In genomic region chr10:47453435-47454293, GRCh38 we compare ENCODE assay signal across 32 cellular contexts. TPM values are rescaled to one million over a fixed set of nuclear protein-coding genes. Genes with fewer than 3 reads are reported as not detected.
DNase-seq lines count a peak whose midpoint lies in the region; ATAC-seq and TF ChIP-seq lines count a peak whose summit lies in the region.
"Had no signal": no experiment of that assay in that cellular context is flagged by ENCODE, and none has a peak within 500 bp of the region (broad histone marks: within the 10 kb centered on the region; RNA-seq: fewer than 3 reads in every experiment).

No MANE protein-coding gene starts in this region.

- H3K23ac ChIP-seq in IMR-90 (ENCODE audit: low read depth, low read length) (no peak overlapping the region), trophoblast cell (ENCODE audit: low read length) (peak overlapping the region; percentile 11)

- H2AK9ac ChIP-seq in IMR-90 (replicated peaks; ENCODE audit: low read depth, low read length, poor library complexity), result peak overlapping the region; percentile 23

- H2BK120ac ChIP-seq in IMR-90 (ENCODE audit: low read depth, low read length) (no peak overlapping the region), trophoblast cell (ENCODE audit: insufficient read depth, low read length, poor library complexity) (no peak overlapping the region)

- no peaks in the 10 kb centered on the region for H3K36me3 ChIP-seq in IMR-90 (ENCODE audit: control insufficient read depth, insufficient read depth, low read length)
- H3K36me3 ChIP-seq in trophoblast cell (ENCODE audit: control insufficient read depth in 1 of 2, insufficient read depth in 2 of 2, low read length in 2 of 2), result no peaks in the 10 kb centered on the region
- H3K36me3 ChIP-seq in left ventricle myocardium inferior, result no peaks in the 10 kb centered on the region
- H3K36me3 ChIP-seq: WERI-Rb-1 had no signal

- H2AFZ ChIP-seq in IMR-90 (replicated peaks; ENCODE audit: low read length, poor library complexity) (peak overlapping the region; percentile 7), trophoblast cell (ENCODE audit: insufficient read depth, low read length, poor library complexity) (no peak overlapping the region)
- H2AFZ ChIP-seq: GM23248 had no signal

- H2BK12ac ChIP-seq in trophoblast cell (ENCODE audit: low read length), result no peak overlapping the region

- no peak for ATAC-seq in IMR-90 (ENCODE audit: low read depth)
- no peak for ATAC-seq in GM18867 (IDR thresholded peaks at IDR 0.05; ENCODE audit: unreplicated experiment)
- ATAC-seq: GM12878 had no signal

- no peaks in the 10 kb centered on the region for H4K20me1 ChIP-seq in IMR-90 (ENCODE audit: insufficient read depth, low read length)

- no peak for TF ChIP-seq RAD21 in IMR-90 (IDR thresholded peaks at IDR 0.05; ENCODE audit: low read length)

- H3K27ac ChIP-seq in IMR-90 (ENCODE audit: insufficient read depth, low read length) (no peak overlapping the region), trophoblast cell (ENCODE audit: low read depth, low read length) (no peak overlapping the region), left ventricle myocardium inferior (replicated peaks) (no peak overlapping the region)
- H3K27ac ChIP-seq: GM23248, WERI-Rb-1 had no signal

- H3K18ac ChIP-seq in IMR-90 (ENCODE audit: low read depth, low read length) (no peak overlapping the region), trophoblast cell (ENCODE audit: low read length) (no peak overlapping the region)

- no TSS peak for BruUV-seq in IMR-90 (replicated peaks; lab: Mats Ljungman, UMichigan)

- peaks cover 10% of the 10 kb centered on the region for H3K4me1 ChIP-seq in IMR-90 (ENCODE audit: control insufficient read depth, insufficient read depth, low read length)
- peaks cover 3% of the 10 kb centered on the region in 2 experiments for H3K4me1 ChIP-seq in trophoblast cell (ENCODE audit: control insufficient read depth in 1 of 2, insufficient read depth in 2 of 2, low read length in 2 of 2)
- H3K4me1 ChIP-seq in left ventricle myocardium inferior, result no peaks in the 10 kb centered on the region

- no peaks in the 10 kb centered on the region for H3K79me2 ChIP-seq in trophoblast cell (ENCODE audit: control insufficient read depth, insufficient read depth, low read length, poor library complexity)

- dilution Hi-C loops in IMR-90 (cut with HindIII; ENCODE audit: low sequenced_read_pairs, unreplicated experiment), result no loop called here

- no peak overlapping the region for H3K56ac ChIP-seq in IMR-90 (ENCODE audit: extremely low read depth, insufficient read depth, low read length)

- H4K12ac ChIP-seq in trophoblast cell (ENCODE audit: low read depth, low read length), result no peak overlapping the region

- H3K4me3 ChIP-seq in IMR-90 (ENCODE audit: insufficient read depth, low read depth, low read length), result no peak overlapping the region
- peak overlapping the region; percentile 37 for H3K4me3 ChIP-seq in trophoblast cell (ENCODE audit: low read depth, low read length)
- no peak overlapping the region for H3K4me3 ChIP-seq in left ventricle myocardium inferior
- H3K4me3 ChIP-seq: GM12878, GM23248 had no signal

- TF ChIP-seq POLR2A in IMR-90 (IDR thresholded peaks at IDR 0.05; ENCODE audit: low read depth, low read length), result no peak

- H4K5ac ChIP-seq in IMR-90 (ENCODE audit: low read depth, low read length), result no peak overlapping the region

- CTCF ChIA-PET in IMR-90 (lab: Yijun Ruan, JAX), result no interaction called here

- no peak overlapping the region for H3K4me2 ChIP-seq in IMR-90 (ENCODE audit: low read depth, low read length)
- H3K4me2 ChIP-seq in trophoblast cell (ENCODE audit: low read length), result no peak overlapping the region

- no peak overlapping the region for H2BK15ac ChIP-seq in IMR-90 (ENCODE audit: low read depth, low read length)

- H3K27me3 ChIP-seq in IMR-90 (ENCODE audit: control insufficient read depth, insufficient read depth, low read length), result peaks cover 26% of the 10 kb centered on the region; the same call in 1 of the 2 replicates
- H3K27me3 ChIP-seq in trophoblast cell (ENCODE audit: insufficient read depth, low read length), result no peaks in the 10 kb centered on the region
- H3K27me3 ChIP-seq in left ventricle myocardium inferior (ENCODE audit: low read depth), result peaks cover 17% of the 10 kb centered on the region

- no peak overlapping the region for H2AK5ac ChIP-seq in IMR-90 (ENCODE audit: low read depth, low read length)
- no peak overlapping the region for H2AK5ac ChIP-seq in trophoblast cell (ENCODE audit: low read length)

- intact Hi-C loops in IMR-90 (cut with micrococcal nuclease), result no loop called here
- intact Hi-C loops in left ventricle myocardium inferior (cut with micrococcal nuclease), result no loop called here

- no peak overlapping the region; the same call in 1 of the 2 replicates for H2BK20ac ChIP-seq in IMR-90 (ENCODE audit: low read depth, low read length)

- H3K9me1 ChIP-seq in IMR-90 (ENCODE audit: insufficient read depth, low read length), result peaks cover 9% of the 10 kb centered on the region; the same call in 1 of the 2 replicates

- no peak overlapping the region for H4K8ac ChIP-seq in IMR-90 (ENCODE audit: low read depth in 2 of 2, low read length in 2 of 2)
- H4K8ac ChIP-seq in trophoblast cell (ENCODE audit: low read depth, low read length), result no peak overlapping the region

- 73% methylated on average over 2 of the region's 7 CpGs; no CpG with 5 or more reads in 1 of the 2 experiments for WGBS in IMR-90 (ENCODE audit: extremely low coverage in 2 of 2, insufficient read length in 1 of 2), 2 experiments
- WGBS in trophoblast cell (ENCODE audit: extremely low coverage, insufficient coverage, insufficient read length), result no CpG with 5 or more reads among the region's 7 CpGs

- H2BK5ac ChIP-seq in IMR-90 (ENCODE audit: low read depth, low read length, poor library complexity, severe bottlenecking) (peak overlapping the region; percentile 51), trophoblast cell (ENCODE audit: low read depth, low read length, poor library complexity) (no peak overlapping the region)

- POLR2A ChIA-PET in IMR-90 (lab: Charles Lee; ENCODE audit: unreplicated experiment), result no interaction called here

- H3K9ac ChIP-seq in IMR-90 (ENCODE audit: low read depth, low read length) (no peak overlapping the region), trophoblast cell (ENCODE audit: low read length) (no peak overlapping the region)
- H3K9ac ChIP-seq: GM23248 had no signal

- TF ChIP-seq CTCF in IMR-90 (conservative IDR thresholded peaks at IDR 0.05; ENCODE audit: low read depth, low read length) (no peak), left ventricle myocardium inferior (IDR thresholded peaks at IDR 0.05; ENCODE audit: borderline replicate concordance) (no peak)

- H4K91ac ChIP-seq in IMR-90 (ENCODE audit: insufficient read depth, low read depth, low read length) (no peak overlapping the region), trophoblast cell (ENCODE audit: low read depth, low read length) (no peak overlapping the region)

- H3K14ac ChIP-seq in IMR-90 (replicated peaks; ENCODE audit: low read depth, low read length) (no peak overlapping the region), trophoblast cell (ENCODE audit: low read length) (no peak overlapping the region)

- DNase-seq in GM03348 (ENCODE audit: low spot score), result peak; percentile 4
- DNase-seq in IMR-90, result no peak
- DNase-seq in islet precursor cell, result peak; percentile 41
- no peak for DNase-seq in trophoblast cell
- DNase-seq in effector CD4-positive, alpha-beta T cell, result no peak
- DNase-seq in left ventricle myocardium inferior, result no peak
- no peak for DNase-seq in dermis blood vessel endothelial cell
- DNase-seq: activated naive CD4-positive, alpha-beta T cell; activated T-cell treated with anti-CD3 and anti-CD28 coated beads, Interleukin-2, amount 50 U/mL, for 48 hours; central memory CD4-positive, alpha-beta T cell; GM23248; kidney glomerular epithelial cell; mammary epithelial cell; NCI-H1105; NCI-H1930; NCI-H69; SIG-M5; small intestine; stimulated activated CD4-positive, alpha-beta T cell treated with anti-CD3 and anti-CD28 coated beads, Interleukin-2, amount 100 ng/mL, for 48 hours; substantia nigra; T1000; WERI-Rb-1 had no signal

- H3K4ac ChIP-seq in IMR-90 (ENCODE audit: low read depth, low read length) (no peak overlapping the region), trophoblast cell (ENCODE audit: low read depth, low read length) (no peak overlapping the region)

- H3K9me3 ChIP-seq in IMR-90 (ENCODE audit: control insufficient read depth, insufficient read depth, low read length) (no peaks in the 10 kb centered on the region), trophoblast cell (ENCODE audit: insufficient read depth, low read depth, low read length) (peaks cover 4% of the 10 kb centered on the region), left ventricle myocardium inferior (replicated peaks) (no peaks in the 10 kb centered on the region)

- in situ Hi-C loops in IMR-90 (cut with MboI; ENCODE audit: low sequenced_read_pairs), result no loop called here

- no peaks in the 10 kb centered on the region for H3K79me1 ChIP-seq in IMR-90 (ENCODE audit: low read depth in 1 of 2, low read length in 2 of 2)
- H3K79me1 ChIP-seq in trophoblast cell (ENCODE audit: low read length), result peaks cover 2% of the 10 kb centered on the region

TF ChIP-seq in IMR-90, 13 proteins besides CTCF, POLR2A, EP300 and RAD21 (continues in another document):
- TF ChIP-seq, protein P1, sequence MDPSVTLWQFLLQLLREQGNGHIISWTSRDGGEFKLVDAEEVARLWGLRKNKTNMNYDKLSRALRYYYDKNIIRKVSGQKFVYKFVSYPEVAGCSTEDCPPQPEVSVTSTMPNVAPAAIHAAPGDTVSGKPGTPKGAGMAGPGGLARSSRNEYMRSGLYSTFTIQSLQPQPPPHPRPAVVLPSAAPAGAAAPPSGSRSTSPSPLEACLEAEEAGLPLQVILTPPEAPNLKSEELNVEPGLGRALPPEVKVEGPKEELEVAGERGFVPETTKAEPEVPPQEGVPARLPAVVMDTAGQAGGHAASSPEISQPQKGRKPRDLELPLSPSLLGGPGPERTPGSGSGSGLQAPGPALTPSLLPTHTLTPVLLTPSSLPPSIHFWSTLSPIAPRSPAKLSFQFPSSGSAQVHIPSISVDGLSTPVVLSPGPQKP (IDR thresholded peaks at IDR 0.05; ENCODE audit: borderline replicate concordance, low read depth, low read length), result no peak
- TF ChIP-seq SMC3 (IDR thresholded peaks at IDR 0.05; ENCODE audit: low read depth, low read length), result no peak
- TF ChIP-seq CEBPB (IDR thresholded peaks at IDR 0.05; ENCODE audit: low read depth, low read length), result no peak

RNA-seq across cellular contexts. Expression of gene ANXA8, which starts 30.3 kb away (rescaled TPM):
- total RNA-seq in IMR-90 (2012; rRNA removed) (0.83 and 0.90 TPM in 2 replicates), left ventricle myocardium inferior (not detected), dermis blood vessel endothelial cell (not detected in 2 replicates)
- 1.1 and 1.3 TPM in 2 replicates for polyA plus RNA-seq in IMR-90 (2012; rRNA removed)
- 0.46 and 0.56 TPM in 2 replicates for polyA plus RNA-seq in IMR-90 (2012; cell fraction: cytosol; rRNA removed)
- 2.2 and 4.2 TPM in 2 replicates for polyA plus RNA-seq in IMR-90 (2012; cell fraction: nucleus; rRNA removed; ENCODE audit: low replicate concordance)
- 16.3 and 18.5 TPM in 2 replicates for polyA plus RNA-seq in trophoblast cell (2013)
- total RNA-seq: activated CD4-positive, alpha-beta T cell treated with anti-CD3 and anti-CD28 coated beads, Interleukin-2, amount 10 ng/mL, durations not matched to agents 24 days and 14 days; dermis microvascular lymphatic vessel endothelial cell; pulmonary artery endothelial cell had no signal
- polyA plus RNA-seq: IgD-negative memory B cell had no signal

RNA-seq across cellular contexts. Expression of gene FAM25G, which starts 37.8 kb away (rescaled TPM):
- not detected in 2 replicates for total RNA-seq in IMR-90 (2012; rRNA removed)
- polyA plus RNA-seq in IMR-90 (2012; rRNA removed), result not detected in 2 replicates
- polyA plus RNA-seq in IMR-90 (2012; cell fraction: cytosol; rRNA removed), result not detected in 2 replicates
- polyA plus RNA-seq in IMR-90 (2012; cell fraction: nucleus; rRNA removed; ENCODE audit: low replicate concordance), result not detected in 2 replicates
- 0.37 and 0.74 TPM in 2 replicates for polyA plus RNA-seq in trophoblast cell (2013)
- total RNA-seq in left ventricle myocardium inferior, result not detected
- not detected in 2 replicates for total RNA-seq in dermis blood vessel endothelial cell
- total RNA-seq: activated CD4-positive, alpha-beta T cell treated with anti-CD3 and anti-CD28 coated beads, Interleukin-2, amount 10 ng/mL, durations not matched to agents 24 days and 14 days; Daoy; dermis microvascular lymphatic vessel endothelial cell; GM12878; GM23248; pulmonary artery endothelial cell; urinary bladder had no signal
- polyA plus RNA-seq: AG04450, CD14-positive monocyte, GM12878, IgD-negative memory B cell, urinary bladder had no signal

Comparison
In these comparisons a context has a peak if more than half of its experiments do, and no peak if none do; other contexts are left out.
1. DNase-seq: peak in GM03348 (single experiment) and islet precursor cell (single experiment); none in IMR-90 (single experiment), trophoblast cell (0 of 2), effector CD4-positive, alpha-beta T cell (single experiment), left ventricle myocardium inferior (single experiment) and dermis blood vessel endothelial cell (single experiment).